Comparison of ENCODE assay signal across 1 cellular context in the genomic region with DNA sequence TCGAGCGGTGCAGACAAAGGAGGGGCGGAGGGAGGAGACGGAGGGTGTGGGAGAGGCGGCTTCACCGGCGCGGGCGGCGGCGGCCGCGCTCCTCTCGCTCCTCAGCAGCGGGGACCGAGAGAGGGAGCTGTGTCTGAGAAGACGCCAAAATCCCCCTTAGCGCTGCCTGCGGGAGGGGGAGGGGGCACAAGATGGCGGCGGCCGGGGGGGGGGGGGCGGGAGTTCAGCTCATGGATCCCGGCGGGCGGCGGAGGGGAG.
TF ChIP-seq lines count a peak whose summit lies in the region.

No MANE protein-coding gene starts in this region.

TF ChIP-seq in HCT116, 20 proteins besides CTCF, POLR2A, EP300 and RAD21 (continued from another document):
- TF ChIP-seq, protein P1, sequence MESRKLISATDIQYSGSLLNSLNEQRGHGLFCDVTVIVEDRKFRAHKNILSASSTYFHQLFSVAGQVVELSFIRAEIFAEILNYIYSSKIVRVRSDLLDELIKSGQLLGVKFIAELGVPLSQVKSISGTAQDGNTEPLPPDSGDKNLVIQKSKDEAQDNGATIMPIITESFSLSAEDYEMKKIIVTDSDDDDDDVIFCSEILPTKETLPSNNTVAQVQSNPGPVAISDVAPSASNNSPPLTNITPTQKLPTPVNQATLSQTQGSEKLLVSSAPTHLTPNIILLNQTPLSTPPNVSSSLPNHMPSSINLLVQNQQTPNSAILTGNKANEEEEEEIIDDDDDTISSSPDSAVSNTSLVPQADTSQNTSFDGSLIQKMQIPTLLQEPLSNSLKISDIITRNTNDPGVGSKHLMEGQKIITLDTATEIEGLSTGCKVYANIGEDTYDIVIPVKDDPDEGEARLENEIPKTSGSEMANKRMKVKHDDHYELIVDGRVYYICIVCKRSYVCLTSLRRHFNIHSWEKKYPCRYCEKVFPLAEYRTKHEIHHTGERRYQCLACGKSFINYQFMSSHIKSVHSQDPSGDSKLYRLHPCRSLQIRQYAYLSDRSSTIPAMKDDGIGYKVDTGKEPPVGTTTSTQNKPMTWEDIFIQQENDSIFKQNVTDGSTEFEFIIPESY (IDR thresholded peaks at IDR 0.05; ENCODE audit: extremely low read depth, insufficient replicate concordance, low read length) = no peak
TF ChIP-seq in HCT116: peak in this region for 0.
